24 cellular contexts compared by ENCODE assay signal in the genomic region with DNA sequence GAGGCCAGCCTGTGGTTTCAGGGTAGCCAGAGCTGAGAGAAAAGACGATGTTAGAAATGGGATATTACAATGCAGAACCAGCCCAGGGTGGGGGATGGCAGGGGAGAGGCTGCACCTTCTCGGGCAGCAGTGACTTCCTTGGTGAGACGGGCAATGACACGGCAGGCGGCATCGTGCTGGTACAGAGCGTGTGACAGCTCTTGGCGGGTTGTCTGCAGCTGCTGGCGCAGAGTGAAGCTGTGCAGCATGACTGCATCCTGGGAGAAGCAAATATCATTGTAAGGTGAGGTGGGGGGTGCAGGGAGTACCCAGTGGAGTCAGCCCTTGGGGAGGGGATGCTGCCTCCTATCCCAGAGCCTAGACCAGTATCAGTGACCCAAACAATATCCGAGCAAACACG. TPM values are rescaled to one million over a fixed set of nuclear protein-coding genes. Genes with fewer than 3 reads are reported as not detected.
"Had no signal": no experiment of that assay in that cellular context is flagged by ENCODE, and none has a peak within 500 bp of the region (broad histone marks: within the 10 kb centered on the region; RNA-seq: fewer than 3 reads in every experiment).

No MANE protein-coding gene starts in this region.

- H3K27me3 ChIP-seq: adrenal gland, gastroesophageal sphincter, heart right ventricle, neutrophil, pancreas, right lobe of liver, thyroid gland had no signal

- H3K9me3 ChIP-seq: adrenal gland, gastroesophageal sphincter, heart right ventricle, mucosa of descending colon, neutrophil, pancreas, right lobe of liver, thyroid gland had no signal

- H3K4me3 ChIP-seq: adrenal gland, gastroesophageal sphincter, heart right ventricle, mucosa of descending colon, pancreas, right lobe of liver, smooth muscle cell, thyroid gland had no signal

- H3K9me3 Mint-ChIP-seq: activated CD4-positive, alpha-beta T cell treated with anti-CD3 and anti-CD28 coated beads, Interleukin-2, amount 10 ng/mL, durations not matched to agents 24 days and 14 days; naive B cell had no signal

- DNase-seq: activated CD4-positive, alpha-beta T cell treated with anti-CD3 and anti-CD28 coated beads, Interleukin-2, amount 10 ng/mL, durations not matched to agents 24 days and 14 days; activated CD4-positive, CD25-positive, alpha-beta regulatory T cell; activated CD8-positive, alpha-beta memory T cell treated with anti-CD3 and anti-CD28 coated beads for 24 hours; activated CD8-positive, alpha-beta memory T cell treated with anti-CD3 and anti-CD28 coated beads, Interleukin-2, amount 50 U/mL, for 48 hours; effector CD4-positive, alpha-beta T cell; heart right ventricle; kidney glomerular epithelial cell; left ventricle myocardium superior; mucosa of descending colon; naive B cell; pancreas; right lobe of liver; stimulated activated CD4-positive, alpha-beta T cell treated with anti-CD3 and anti-CD28 coated beads, Interleukin-4, amount 100 ng/mL, for 1 hour; T-helper 1 cell; T1000; thyroid gland had no signal

- H3K27ac Mint-ChIP-seq: activated CD4-positive, alpha-beta T cell treated with anti-CD3 and anti-CD28 coated beads, Interleukin-2, amount 10 ng/mL, durations not matched to agents 24 days and 14 days; naive B cell had no signal

- H3K4me3 Mint-ChIP-seq: activated CD4-positive, alpha-beta T cell treated with anti-CD3 and anti-CD28 coated beads, Interleukin-2, amount 10 ng/mL, durations not matched to agents 24 days and 14 days had no signal

- H3K27me3 Mint-ChIP-seq: activated CD4-positive, alpha-beta T cell treated with anti-CD3 and anti-CD28 coated beads, Interleukin-2, amount 10 ng/mL, durations not matched to agents 24 days and 14 days; naive B cell had no signal

- ATAC-seq: esophagus mucosa, gastroesophageal sphincter, heart right ventricle, left ventricle myocardium superior, mucosa of descending colon, pancreas, right lobe of liver had no signal

- H3K27ac ChIP-seq: adrenal gland, gastroesophageal sphincter, heart right ventricle, neutrophil, pancreas, right lobe of liver, thyroid gland had no signal

RNA-seq across cellular contexts. Expression of a gene that starts 35.3 kb away (rescaled TPM):
- total RNA-seq: activated CD4-positive, alpha-beta T cell treated with anti-CD3 and anti-CD28 coated beads, Interleukin-2, amount 10 ng/mL, durations not matched to agents 24 days and 14 days; bronchial epithelial cell; cerebellum; esophagus mucosa; gastroesophageal sphincter; left ventricle myocardium superior; pancreas; right lobe of liver; thyroid gland; urinary bladder had no signal

RNA-seq across cellular contexts. Expression of a gene that starts 46.9 kb away (rescaled TPM):
- total RNA-seq: bronchial epithelial cell had no signal
